Comparison of ENCODE assay signal across 23 cellular contexts in genomic region chr12:116062698-116063097, GRCh38.
DNase-seq lines count a peak whose midpoint lies in the region; ATAC-seq and TF ChIP-seq lines count a peak whose summit lies in the region.
"Had no signal": no experiment of that assay in that cellular context is flagged by ENCODE, and none has a peak within 500 bp of the region (broad histone marks: within the 10 kb centered on the region; RNA-seq: fewer than 3 reads in every experiment).

No MANE protein-coding gene starts in this region.

- H3K27me3 Mint-ChIP-seq in endodermal cell (ENCODE audit: insufficient read depth), result no peaks in the 10 kb centered on the region
- no peaks in the 10 kb centered on the region for H3K27me3 Mint-ChIP-seq in neural crest cell (ENCODE audit: low read depth)
- H3K27me3 Mint-ChIP-seq in stimulated activated naive B cell treated with anti-CD40 and anti-IgM and Interleukin-4, amounts not matched to agents 10 μg/mL and 1 μg/mL and 100 μg/mL, for 72 hours, result no peaks in the 10 kb centered on the region
- H3K27me3 Mint-ChIP-seq in activated naive CD4-positive, alpha-beta T cell treated with anti-CD3 and anti-CD28 coated beads for 36 hours (ENCODE audit: low read depth), result no peaks in the 10 kb centered on the region

- no peaks in the 10 kb centered on the region for H3K9me3 Mint-ChIP-seq in endodermal cell
- no peaks in the 10 kb centered on the region for H3K9me3 Mint-ChIP-seq in neural crest cell
- no peaks in the 10 kb centered on the region for H3K9me3 Mint-ChIP-seq in stimulated activated naive B cell treated with anti-CD40 and anti-IgM and Interleukin-4, amounts not matched to agents 10 μg/mL and 1 μg/mL and 100 μg/mL, for 72 hours
- no peaks in the 10 kb centered on the region for H3K9me3 Mint-ChIP-seq in activated naive CD4-positive, alpha-beta T cell treated with anti-CD3 and anti-CD28 coated beads for 36 hours
- H3K9me3 Mint-ChIP-seq: GM23338 had no signal

- H3K27me3 ChIP-seq in heart right ventricle (no peaks in the 10 kb centered on the region), endodermal cell (ENCODE audit: control insufficient read depth, insufficient read depth, low read length, poor library complexity, severe bottlenecking) (no peaks in the 10 kb centered on the region), tibial artery (no peaks in the 10 kb centered on the region)
- H3K27me3 ChIP-seq: Peyer's patch had no signal

- H3K27ac Mint-ChIP-seq in endodermal cell (peak overlapping the region; percentile 17), neural crest cell (ENCODE audit: unreplicated experiment) (peak overlapping the region; percentile 75)
- H3K27ac Mint-ChIP-seq in stimulated activated naive B cell treated with anti-CD40 and anti-IgM and Interleukin-4, amounts not matched to agents 10 μg/mL and 1 μg/mL and 100 μg/mL, for 72 hours, result peak overlapping the region; percentile 47
- no peak overlapping the region for H3K27ac Mint-ChIP-seq in activated naive CD4-positive, alpha-beta T cell treated with anti-CD3 and anti-CD28 coated beads for 36 hours
- H3K27ac Mint-ChIP-seq: GM23338 had no signal

- H3K9me3 ChIP-seq in heart right ventricle (no peaks in the 10 kb centered on the region), endodermal cell (ENCODE audit: control insufficient read depth, low read length) (no peaks in the 10 kb centered on the region), tibial artery (no peaks in the 10 kb centered on the region)
- H3K9me3 ChIP-seq: HAP-1, Peyer's patch had no signal

- no peak overlapping the region for H3K4me3 ChIP-seq in heart right ventricle
- H3K4me3 ChIP-seq in endodermal cell (ENCODE audit: low read length), result no peak overlapping the region
- H3K4me3 ChIP-seq in tibial artery, result no peak overlapping the region
- H3K4me3 ChIP-seq: GM23338, HAP-1, Peyer's patch had no signal

- ATAC-seq in Right ventricle myocardium inferior (peak; percentile 50), heart right ventricle (no peak)
- ATAC-seq in stimulated activated naive B cell treated with anti-CD40 and anti-IgM and Interleukin-4, amounts not matched to agents 10 μg/mL and 1 μg/mL and 100 μg/mL, for 72 hours (replicated peaks), result no peak
- ATAC-seq: GM23338 had no signal

- 96 to 97% methylated on average over 4 of the region's 4 CpGs for WGBS in heart right ventricle, 2 donors
- WGBS in endodermal cell (ENCODE audit: insufficient coverage in 1 of 2, insufficient read length in 1 of 2), 2 experiments, result 94 to 100% methylated on average over 2 to 4 of the region's 4 CpGs

- H3K36me3 ChIP-seq in heart right ventricle, result no peaks in the 10 kb centered on the region
- no peaks in the 10 kb centered on the region for H3K36me3 ChIP-seq in endodermal cell (ENCODE audit: control insufficient read depth, insufficient read depth, low read length)
- no peaks in the 10 kb centered on the region for H3K36me3 ChIP-seq in tibial artery
- H3K36me3 ChIP-seq: HAP-1, Peyer's patch had no signal

- H3K4me3 Mint-ChIP-seq in endodermal cell, result no peak overlapping the region
- H3K4me3 Mint-ChIP-seq in neural crest cell, result no peak overlapping the region
- H3K4me3 Mint-ChIP-seq in stimulated activated naive B cell treated with anti-CD40 and anti-IgM and Interleukin-4, amounts not matched to agents 10 μg/mL and 1 μg/mL and 100 μg/mL, for 72 hours, result no peak overlapping the region
- H3K4me3 Mint-ChIP-seq in activated naive CD4-positive, alpha-beta T cell treated with anti-CD3 and anti-CD28 coated beads for 36 hours, result no peak overlapping the region
- H3K4me3 Mint-ChIP-seq: GM23338 had no signal

- H3K27ac ChIP-seq in heart right ventricle (no peak overlapping the region), endodermal cell (ENCODE audit: low read depth, low read length) (no peak overlapping the region), tibial artery (no peak overlapping the region)
- H3K27ac ChIP-seq: C4-2B, Peyer's patch had no signal

- H3K36me3 Mint-ChIP-seq in endodermal cell (ENCODE audit: low read depth) (no peaks in the 10 kb centered on the region), neural crest cell (ENCODE audit: low read depth) (no peaks in the 10 kb centered on the region)
- H3K36me3 Mint-ChIP-seq in stimulated activated naive B cell treated with anti-CD40 and anti-IgM and Interleukin-4, amounts not matched to agents 10 μg/mL and 1 μg/mL and 100 μg/mL, for 72 hours, result no peaks in the 10 kb centered on the region
- H3K36me3 Mint-ChIP-seq in activated naive CD4-positive, alpha-beta T cell treated with anti-CD3 and anti-CD28 coated beads for 36 hours (ENCODE audit: low read depth), result no peaks in the 10 kb centered on the region

- H3K4me1 Mint-ChIP-seq in endodermal cell (peaks cover 7% of the 10 kb centered on the region), neural crest cell (peaks cover 22% of the 10 kb centered on the region)
- H3K4me1 Mint-ChIP-seq in stimulated activated naive B cell treated with anti-CD40 and anti-IgM and Interleukin-4, amounts not matched to agents 10 μg/mL and 1 μg/mL and 100 μg/mL, for 72 hours, result peaks cover 22 to 49% of the 10 kb centered on the region in 2 donors
- H3K4me1 Mint-ChIP-seq in activated naive CD4-positive, alpha-beta T cell treated with anti-CD3 and anti-CD28 coated beads for 36 hours (ENCODE audit: low read depth), result peaks cover 56% of the 10 kb centered on the region

- H3K9ac ChIP-seq in endodermal cell (ENCODE audit: extremely low read depth, low read length, poor library complexity, severe bottlenecking), result no peak overlapping the region

- H3K4me1 ChIP-seq in heart right ventricle (peaks cover 0 to 61% (median 32%) of the 10 kb centered on the region in 9 donors), endodermal cell (ENCODE audit: control insufficient read depth, insufficient read depth, low read length) (no peaks in the 10 kb centered on the region), tibial artery (peaks cover 0 to 53% (median 16%) of the 10 kb centered on the region in 4 donors)

- CTCF ChIA-PET in activated naive CD4-positive, alpha-beta T cell treated with anti-CD3 and anti-CD28 coated beads for 36 hours (lab: Charles Lee), result interaction anchor here (0.8 to 1.6 kb wide), 2 partner anchors 132 to 155 kb away, joined by 4 read pairs; no protein-coding TSS in a partner anchor

- intact Hi-C loops in Right ventricle myocardium inferior (cut with DNase I) (no loop called here), heart right ventricle (cut with DNase I) (loop anchor here in 1 of 10 donors (10.0 kb wide), 1 partner anchor 172 kb away; no protein-coding TSS in a partner anchor), tibial artery (cut with DNase I; ENCODE audit: low total_unique reads) (no loop called here)
- intact Hi-C loops in activated naive CD4-positive, alpha-beta T cell treated with anti-CD3 and anti-CD28 coated beads for 36 hours (cut with micrococcal nuclease), result loop anchor here (5.0 kb wide), 1 partner anchor 495 kb away; the partner anchor contains the start of gene MAP1LC3B2

- TF ChIP-seq CTCF in heart right ventricle (IDR thresholded peaks at IDR 0.05) (no peak), endodermal cell (conservative IDR thresholded peaks at IDR 0.05) (no peak), neural crest cell (conservative IDR thresholded peaks at IDR 0.05) (no peak), tibial artery (IDR thresholded peaks at IDR 0.05) (no peak)

- DNase-seq in Right ventricle myocardium inferior (ENCODE audit: missing footprints) (no peak), heart right ventricle (no peak), endodermal cell (no peak), neural crest cell (ENCODE audit: low read depth, low spot score) (no peak), HT-29 (ENCODE audit: low spot score) (no peak), tibial artery (no peak)
- DNase-seq in stimulated activated naive B cell treated with anti-CD40 and anti-IgM and Interleukin-4, amounts not matched to agents 10 μg/mL and 1 μg/mL and 100 μg/mL, for 72 hours, result no peak
- DNase-seq in activated naive CD4-positive, alpha-beta T cell treated with anti-CD3 and anti-CD28 coated beads for 36 hours, result no peak
- DNase-seq: AML-193; DMS53; GDM1; KBM-7; NCI-H1092; NCI-H1436 treated with DMSO at 0.1 percent for 48 hours; NCI-H1930; NCI-H2227 treated with DMSO at 0.1 percent for 48 hours; NCI-H510A treated with DMSO at 0.1 percent for 48 hours; NCI-H748 treated with DMSO at 0.1 percent for 48 hours; NK-92 treated with Interleukin-12 subunit alpha and Interleukin-12 subunit beta, amount 100 ng/mL, for 24 hours; Peyer's patch had no signal
